Comparison of ENCODE assay signal across 13 cellular contexts in the genomic region with DNA sequence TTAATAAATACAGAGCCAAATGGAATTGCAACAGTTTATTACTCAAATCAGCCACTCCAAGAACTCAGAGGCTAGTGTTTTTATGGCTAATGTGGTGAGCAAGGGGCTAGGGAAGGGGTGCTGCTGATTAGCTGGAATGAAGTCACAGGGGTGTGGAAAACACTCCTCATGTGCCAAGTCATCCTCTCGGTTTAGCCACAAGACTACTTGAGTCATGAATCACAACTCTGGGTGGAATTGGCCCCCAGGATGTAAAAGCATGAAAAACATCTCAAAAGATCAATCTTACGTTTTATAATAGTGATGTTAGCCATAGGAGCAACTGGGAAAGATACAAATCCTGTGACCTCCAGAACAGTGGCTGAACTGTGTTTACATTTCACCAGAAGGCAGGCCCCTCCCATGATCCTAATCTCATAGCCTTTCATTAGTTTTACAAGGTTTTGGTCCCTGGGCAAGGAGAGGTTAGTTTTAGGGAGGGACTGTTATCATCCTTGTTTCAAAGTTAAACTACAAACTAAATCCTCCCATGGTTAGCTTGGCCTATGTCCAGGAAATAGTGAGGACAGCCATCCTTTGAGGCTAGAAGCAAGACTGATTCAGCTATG.
DNase-seq lines count a peak whose midpoint lies in the region; ATAC-seq, FAIRE-seq and TF ChIP-seq lines count a peak whose summit lies in the region.
"Had no signal": no experiment of that assay in that cellular context is flagged by ENCODE, and none has a peak within 500 bp of the region (broad histone marks: within the 10 kb centered on the region; RNA-seq: fewer than 3 reads in every experiment).

No MANE protein-coding gene starts in this region.

- peak in 1 of 2 experiments; percentile 68 for DNase-seq in A549 (ENCODE audit: low read depth in 1 of 2, low spot score in 1 of 2)
- peak; percentile 68 for DNase-seq in HT-29 (ENCODE audit: low spot score)
- peak; percentile 88 for DNase-seq in amniotic stem cell (lab: John Stamatoyannopoulos, UW)
- peak; percentile 54 for DNase-seq in islet precursor cell
- DNase-seq in NK-92 treated with Interleukin-12 subunit alpha and Interleukin-12 subunit beta, amount 100 ng/mL, for 24 hours (lab: John Stamatoyannopoulos, UW) = no peak
- DNase-seq in iPS-NIHi11 (ENCODE audit: low spot score) = no peak
- DNase-seq: activated B cell treated with CpG ODN at 0.5 μM for 24 hours; dorsolateral prefrontal cortex; nucleus accumbens; stimulated activated CD4-positive, alpha-beta T cell treated with anti-CD3 and anti-CD28 coated beads, Interleukin-4, amount 100 ng/mL, for 4 hours had no signal

- CTCF ChIA-PET in A549 (lab: Yijun Ruan, JAX) = no interaction called here

- no peak for TF ChIP-seq RAD21 in A549 (conservative IDR thresholded peaks at IDR 0.05 in 1 of 2, IDR thresholded peaks at IDR 0.05 in 1 of 2)

- no peaks in the 10 kb centered on the region for H3K36me3 Mint-ChIP-seq in activated T-helper 17 cell treated with anti-CD3 and anti-CD28 coated beads, Interleukin-2, amount 50 U/mL, for 72 hours (ENCODE audit: low read depth)

- no peak overlapping the region for H3K4me3 Mint-ChIP-seq in activated T-helper 17 cell treated with anti-CD3 and anti-CD28 coated beads, Interleukin-2, amount 50 U/mL, for 72 hours
- H3K4me3 Mint-ChIP-seq: activated B cell treated with CpG ODN at 0.5 μM for 24 hours had no signal

- POLR2A ChIA-PET in A549 (lab: Yijun Ruan, JAX) = no interaction called here

- no peaks in the 10 kb centered on the region for H3K27me3 Mint-ChIP-seq in activated T-helper 17 cell treated with anti-CD3 and anti-CD28 coated beads, Interleukin-2, amount 50 U/mL, for 72 hours
- H3K27me3 Mint-ChIP-seq: activated B cell treated with CpG ODN at 0.5 μM for 24 hours had no signal

- H3K27ac ChIP-seq in A549 = peak overlapping the region in 1 of 2 experiments; percentile 69; a peak in 4 of 6 replicates
- H3K27ac ChIP-seq: dorsolateral prefrontal cortex had no signal

- no peak for TF ChIP-seq CTCF in A549 (IDR thresholded peaks at IDR 0.05)

- WGBS in A549 (ENCODE audit: missing lambda C conversion rate) = 3% methylated on average over 2 of the region's 2 CpGs

- ATAC-seq in A549 (peak; percentile 67 to 77), HG03280 (IDR thresholded peaks at IDR 0.05; ENCODE audit: unreplicated experiment) (no peak)
- no peak for ATAC-seq in activated T-helper 17 cell treated with anti-CD3 and anti-CD28 coated beads, Interleukin-2, amount 50 U/mL, for 72 hours (replicated peaks)

- H3K9me3 Mint-ChIP-seq in activated T-helper 17 cell treated with anti-CD3 and anti-CD28 coated beads, Interleukin-2, amount 50 U/mL, for 72 hours = peaks cover 13% of the 10 kb centered on the region
- H3K9me3 Mint-ChIP-seq: activated B cell treated with CpG ODN at 0.5 μM for 24 hours had no signal

- no peaks in the 10 kb centered on the region for H3K4me1 Mint-ChIP-seq in activated T-helper 17 cell treated with anti-CD3 and anti-CD28 coated beads, Interleukin-2, amount 50 U/mL, for 72 hours
- H3K4me1 Mint-ChIP-seq: activated B cell treated with CpG ODN at 0.5 μM for 24 hours had no signal

- no peak overlapping the region for H3K27ac Mint-ChIP-seq in activated T-helper 17 cell treated with anti-CD3 and anti-CD28 coated beads, Interleukin-2, amount 50 U/mL, for 72 hours
- H3K27ac Mint-ChIP-seq: activated B cell treated with CpG ODN at 0.5 μM for 24 hours; activated T-helper 2 cell treated with anti-CD3 and anti-CD28 coated beads, Interferon-gamma antibody, Interleukin-2, Interleukin-4, amounts not matched to agents 10 μg/mL and 5 μg/mL and 100 μg/mL, durations not matched to agents 14 hours and 24 hours and 36 hours had no signal

- FAIRE-seq in A549 (lab: Jason Lieb, UNC) = no peak

- TF ChIP-seq EP300 in A549 (IDR thresholded peaks at IDR 0.05) = peak in 1 of 2 experiments; percentile 52; a peak in 1 of 5 replicates

- H3K4me3 ChIP-seq in A549 = no peak overlapping the region
- H3K4me3 ChIP-seq: dorsolateral prefrontal cortex had no signal

- no peaks in the 10 kb centered on the region for H3K9me3 ChIP-seq in A549

- TF ChIP-seq POLR2A in A549 (IDR thresholded peaks at IDR 0.05; ENCODE audit: low read length) = no peak

- H3K4me1 ChIP-seq in A549 = no peaks in the 10 kb centered on the region

- H3K4me2 ChIP-seq in A549 = no peak overlapping the region

TF ChIP-seq in A549, 52 proteins besides CTCF, POLR2A, EP300 and RAD21:
- TF ChIP-seq GATA3 (IDR thresholded peaks at IDR 0.05; ENCODE audit: borderline replicate concordance) = peak; percentile 23; the same call in 1 of the 2 replicates
- no peak for TF ChIP-seq ZC3H11A (IDR thresholded peaks at IDR 0.05)

Comparison
In these comparisons a context has a peak if more than half of its experiments do, and no peak if none do; other contexts are left out.
1. ATAC-seq: peak in A549 (2 of 2); none in activated T-helper 17 cell treated with anti-CD3 and anti-CD28 coated beads, Interleukin-2, amount 50 U/mL, for 72 hours (single experiment) and HG03280 (single experiment).
2. DNase-seq: peak in HT-29 (single experiment), amniotic stem cell (single experiment) and islet precursor cell (single experiment); none in NK-92 treated with Interleukin-12 subunit alpha and Interleukin-12 subunit beta, amount 100 ng/mL, for 24 hours (single experiment) and iPS-NIHi11 (single experiment).